ENCODE assay signal across 13 cellular contexts in genomic region chr2:98663521-98664090, GRCh38. TPM values are rescaled to one million over a fixed set of nuclear protein-coding genes. Genes with fewer than 3 reads are reported as not detected.
A peak's percentile ranks its signal among the peaks of the same experiment; 100 is the strongest.
DNase-seq lines count a peak whose midpoint lies in the region; TF ChIP-seq lines count a peak whose summit lies in the region.
"Had no signal": no experiment of that assay in that cellular context is flagged by ENCODE, and none has a peak within 500 bp of the region (broad histone marks: within the 10 kb centered on the region; RNA-seq: fewer than 3 reads in every experiment).

No MANE protein-coding gene starts in this region.

- H3K36me3 ChIP-seq in CD8-positive, alpha-beta memory T cell (ENCODE audit: insufficient read depth, low read length): no peaks in the 10 kb centered on the region
- H3K36me3 ChIP-seq: adrenal gland had no signal

- peak in 2 of 5 donors; percentile 61 to 82 for DNase-seq in CD8-positive, alpha-beta memory T cell
- peak; percentile 26 for DNase-seq in OCI-M1 (lab: John Stamatoyannopoulos, UW)
- DNase-seq in activated naive CD8-positive, alpha-beta T cell treated with anti-CD3 and anti-CD28 coated beads for 36 hours: no peak
- DNase-seq in neural crest cell (ENCODE audit: low read depth, low spot score): no peak
- DNase-seq in RPMI8226: no peak
- no peak for DNase-seq in NCI-H2107 treated with DMSO at 0.1 percent for 48 hours (lab: John Stamatoyannopoulos, UW; ENCODE audit: unreplicated experiment)
- no peak for DNase-seq in DMS53 treated with DMSO at 0.1 percent for 48 hours (lab: John Stamatoyannopoulos, UW; ENCODE audit: unreplicated experiment)
- DNase-seq: adrenal gland, islet precursor cell, NCI-H1105, NCI-H345 had no signal

- no peaks in the 10 kb centered on the region for H3K9me3 ChIP-seq in CD8-positive, alpha-beta memory T cell (ENCODE audit: low read length)
- H3K9me3 ChIP-seq: adrenal gland had no signal

- peaks cover 39 to 72% (median 54%) of the 10 kb centered on the region in 3 donors for H3K36me3 Mint-ChIP-seq in CD8-positive, alpha-beta memory T cell
- peaks cover 60% of the 10 kb centered on the region for H3K36me3 Mint-ChIP-seq in activated naive CD8-positive, alpha-beta T cell treated with anti-CD3 and anti-CD28 coated beads for 36 hours
- H3K36me3 Mint-ChIP-seq in neural crest cell (ENCODE audit: low read depth): peaks cover 17% of the 10 kb centered on the region

- peaks cover 68 to 91% (median 86%) of the 10 kb centered on the region in 3 donors for H3K4me1 Mint-ChIP-seq in CD8-positive, alpha-beta memory T cell
- peaks cover 62% of the 10 kb centered on the region for H3K4me1 Mint-ChIP-seq in activated naive CD8-positive, alpha-beta T cell treated with anti-CD3 and anti-CD28 coated beads for 36 hours
- no peaks in the 10 kb centered on the region for H3K4me1 Mint-ChIP-seq in neural crest cell

- H3K27ac ChIP-seq in CD8-positive, alpha-beta memory T cell (ENCODE audit: low read depth, low read length): peak overlapping the region; percentile 19
- H3K27ac ChIP-seq: adrenal gland; BLaER1 treated with 17β-estradiol and CSF1 and Interleukin-3, amounts not matched to agents 10 nM and 100 nM had no signal

- POLR2A ChIA-PET in CD8-positive, alpha-beta memory T cell (lab: Charles Lee): interaction anchor here (0.6 to 2.4 kb wide), 10 partner anchors 10 to 173 kb away, joined by 3 to 19 read pairs (median 6); partner anchors contain the start of gene MGAT4A

- H3K27me3 Mint-ChIP-seq in CD8-positive, alpha-beta memory T cell: no peaks in the 10 kb centered on the region
- H3K27me3 Mint-ChIP-seq in activated naive CD8-positive, alpha-beta T cell treated with anti-CD3 and anti-CD28 coated beads for 36 hours: no peaks in the 10 kb centered on the region
- H3K27me3 Mint-ChIP-seq in neural crest cell (ENCODE audit: low read depth): no peaks in the 10 kb centered on the region
- H3K27me3 Mint-ChIP-seq: type B pancreatic cell had no signal

- CTCF ChIA-PET in CD8-positive, alpha-beta memory T cell (lab: Charles Lee): interaction anchor here (1.2 to 1.8 kb wide), 6 partner anchors 8 to 172 kb away, joined by 3 to 9 read pairs (median 5); partner anchors contain the start of gene MGAT4A

- H3K4me3 ChIP-seq in CD8-positive, alpha-beta memory T cell (ENCODE audit: low read length): peak overlapping the region; percentile 17
- H3K4me3 ChIP-seq: adrenal gland; BLaER1 treated with 17β-estradiol and CSF1 and Interleukin-3, amounts not matched to agents 10 nM and 100 nM had no signal

- TF ChIP-seq CTCF in neural crest cell (conservative IDR thresholded peaks at IDR 0.05): no peak

- H3K27ac Mint-ChIP-seq in CD8-positive, alpha-beta memory T cell: peak overlapping the region; percentile 81 to 97 (median 92)
- H3K27ac Mint-ChIP-seq in activated naive CD8-positive, alpha-beta T cell treated with anti-CD3 and anti-CD28 coated beads for 36 hours: peak overlapping the region; percentile 93
- H3K27ac Mint-ChIP-seq in neural crest cell (ENCODE audit: unreplicated experiment): peak overlapping the region; percentile 3
- H3K27ac Mint-ChIP-seq: type B pancreatic cell had no signal

- peaks cover 4 to 11% (median 10%) of the 10 kb centered on the region in 5 donors for H3K9me3 Mint-ChIP-seq in CD8-positive, alpha-beta memory T cell
- H3K9me3 Mint-ChIP-seq in activated naive CD8-positive, alpha-beta T cell treated with anti-CD3 and anti-CD28 coated beads for 36 hours: peaks cover 29% of the 10 kb centered on the region
- H3K9me3 Mint-ChIP-seq in neural crest cell: peaks cover 11% of the 10 kb centered on the region

- H3K4me3 Mint-ChIP-seq in CD8-positive, alpha-beta memory T cell: peak overlapping the region; percentile 80 to 94 (median 86)
- peak overlapping the region; percentile 80 for H3K4me3 Mint-ChIP-seq in activated naive CD8-positive, alpha-beta T cell treated with anti-CD3 and anti-CD28 coated beads for 36 hours
- no peak overlapping the region for H3K4me3 Mint-ChIP-seq in neural crest cell
- H3K4me3 Mint-ChIP-seq: type B pancreatic cell had no signal

- no peaks in the 10 kb centered on the region for H3K27me3 ChIP-seq in CD8-positive, alpha-beta memory T cell (ENCODE audit: insufficient read depth, low read length, poor library complexity, severe bottlenecking)
- H3K27me3 ChIP-seq: adrenal gland; BLaER1 treated with 17β-estradiol and CSF1 and Interleukin-3, amounts not matched to agents 10 nM and 100 nM had no signal

- peaks cover 83% of the 10 kb centered on the region for H3K4me1 ChIP-seq in CD8-positive, alpha-beta memory T cell (ENCODE audit: insufficient read depth, low read length)
- H3K4me1 ChIP-seq: adrenal gland had no signal

RNA-seq across cellular contexts. Expression of gene UNC50, which starts 55.2 kb away (rescaled TPM):
- 10 to 100 TPM; 41.8 to 42.4 TPM for total RNA-seq in CD8-positive, alpha-beta memory T cell
- polyA plus RNA-seq in CD8-positive, alpha-beta memory T cell: 53.1 TPM
- 10 to 100 TPM; 29.8 to 30.9 TPM for total RNA-seq in activated naive CD8-positive, alpha-beta T cell treated with anti-CD3 and anti-CD28 coated beads for 36 hours
- 44.0 and 48.3 TPM in 2 replicates for total RNA-seq in neural crest cell

RNA-seq across cellular contexts. Expression of gene COA5, which starts 55.3 kb away (rescaled TPM):
- total RNA-seq in CD8-positive, alpha-beta memory T cell: 10 to 100 TPM; 26.7 to 29.2 TPM
- polyA plus RNA-seq in CD8-positive, alpha-beta memory T cell: 31.2 TPM
- 10 to 100 TPM; 27.1 to 27.2 TPM for total RNA-seq in activated naive CD8-positive, alpha-beta T cell treated with anti-CD3 and anti-CD28 coated beads for 36 hours
- total RNA-seq in neural crest cell: 33.7 and 34.6 TPM in 2 replicates

Comparison
In these comparisons a context has a peak if more than half of its experiments do, and no peak if none do; other contexts are left out.
1. H3K27ac Mint-ChIP-seq: peak in every context shown above with its lines; median percentile 93 in activated naive CD8-positive, alpha-beta T cell treated with anti-CD3 and anti-CD28 coated beads for 36 hours; 92 in CD8-positive, alpha-beta memory T cell; 3 in neural crest cell.